19 cellular contexts compared by ENCODE assay signal in genomic region chr20:35680464-35681183, GRCh38. TPM values are rescaled to one million over a fixed set of nuclear protein-coding genes. Genes with fewer than 3 reads are reported as not detected.
DNase-seq lines count a peak whose midpoint lies in the region; ATAC-seq and TF ChIP-seq lines count a peak whose summit lies in the region.
"Had no signal": no experiment of that assay in that cellular context is flagged by ENCODE, and none has a peak within 500 bp of the region (broad histone marks: within the 10 kb centered on the region; RNA-seq: fewer than 3 reads in every experiment).

No MANE protein-coding gene starts in this region.

- H3K27ac Mint-ChIP-seq in activated B cell treated with CpG ODN at 0.5 μM for 24 hours, result peak overlapping the region; percentile 57
- H3K27ac Mint-ChIP-seq in activated T-helper 1 cell treated with anti-CD3 and anti-CD28 coated beads, Interleukin-12 subunit alpha, Interleukin-12 subunit beta, Interleukin-2, Interleukin-4 antibody, amounts not matched to agents 30 ng/mL and 10 ng/mL and 1 ng/mL, durations not matched to agents 14 hours and 24 hours and 36 hours, result no peak overlapping the region

- H3K27me3 Mint-ChIP-seq in activated B cell treated with CpG ODN at 0.5 μM for 24 hours, result no peaks in the 10 kb centered on the region
- H3K27me3 Mint-ChIP-seq in activated T-helper 1 cell treated with anti-CD3 and anti-CD28 coated beads, Interleukin-12 subunit alpha, Interleukin-12 subunit beta, Interleukin-2, Interleukin-4 antibody, amounts not matched to agents 30 ng/mL and 10 ng/mL and 1 ng/mL, durations not matched to agents 14 hours and 24 hours and 36 hours (ENCODE audit: insufficient read depth), result no peaks in the 10 kb centered on the region

- peaks cover 0 to 3% of the 10 kb centered on the region in 2 donors for H3K36me3 ChIP-seq in stomach smooth muscle (ENCODE audit: control insufficient read depth in 2 of 2, insufficient read depth in 2 of 2, low read length in 2 of 2)
- H3K36me3 ChIP-seq: breast epithelium had no signal

- H3K9me3 Mint-ChIP-seq in activated B cell treated with CpG ODN at 0.5 μM for 24 hours, result no peaks in the 10 kb centered on the region
- H3K9me3 Mint-ChIP-seq in activated T-helper 1 cell treated with anti-CD3 and anti-CD28 coated beads, Interleukin-12 subunit alpha, Interleukin-12 subunit beta, Interleukin-2, Interleukin-4 antibody, amounts not matched to agents 30 ng/mL and 10 ng/mL and 1 ng/mL, durations not matched to agents 14 hours and 24 hours and 36 hours, result no peaks in the 10 kb centered on the region

- CTCF ChIA-PET in activated B cell treated with CpG ODN at 0.5 μM for 24 hours (lab: Charles Lee), result no interaction called here

- intact Hi-C loops in activated B cell treated with CpG ODN at 0.5 μM for 24 hours (cut with micrococcal nuclease), result no loop called here
- intact Hi-C loops in activated T-helper 1 cell treated with anti-CD3 and anti-CD28 coated beads, Interleukin-12 subunit alpha, Interleukin-12 subunit beta, Interleukin-2, Interleukin-4 antibody, amounts not matched to agents 30 ng/mL and 10 ng/mL and 1 ng/mL, durations not matched to agents 14 hours and 24 hours and 36 hours (cut with micrococcal nuclease), result no loop called here

- peaks cover 14% of the 10 kb centered on the region for H3K4me1 Mint-ChIP-seq in activated B cell treated with CpG ODN at 0.5 μM for 24 hours
- no peaks in the 10 kb centered on the region for H3K4me1 Mint-ChIP-seq in activated T-helper 1 cell treated with anti-CD3 and anti-CD28 coated beads, Interleukin-12 subunit alpha, Interleukin-12 subunit beta, Interleukin-2, Interleukin-4 antibody, amounts not matched to agents 30 ng/mL and 10 ng/mL and 1 ng/mL, durations not matched to agents 14 hours and 24 hours and 36 hours (ENCODE audit: low read depth)

- H3K36me3 Mint-ChIP-seq in activated B cell treated with CpG ODN at 0.5 μM for 24 hours (ENCODE audit: low read depth), result peaks cover 25% of the 10 kb centered on the region
- peaks cover 8% of the 10 kb centered on the region for H3K36me3 Mint-ChIP-seq in activated T-helper 1 cell treated with anti-CD3 and anti-CD28 coated beads, Interleukin-12 subunit alpha, Interleukin-12 subunit beta, Interleukin-2, Interleukin-4 antibody, amounts not matched to agents 30 ng/mL and 10 ng/mL and 1 ng/mL, durations not matched to agents 14 hours and 24 hours and 36 hours (ENCODE audit: low read depth)

- peak overlapping the region; percentile 50 for H3K27ac ChIP-seq in stomach smooth muscle (ENCODE audit: low read length)
- H3K27ac ChIP-seq: breast epithelium, gastrocnemius medialis, thyroid gland had no signal

- ATAC-seq in activated B cell treated with CpG ODN at 0.5 μM for 24 hours (ENCODE audit: low read depth), result peak; percentile 78
- no peak for ATAC-seq in GM21360 (IDR thresholded peaks at IDR 0.05; ENCODE audit: unreplicated experiment)
- ATAC-seq: gastrocnemius medialis had no signal

- no peak overlapping the region for H3K9ac ChIP-seq in stomach smooth muscle (ENCODE audit: low read length in 2 of 2)

- H3K9me3 ChIP-seq in stomach smooth muscle (ENCODE audit: control insufficient read depth in 2 of 2, low read length in 2 of 2), result no peaks in the 10 kb centered on the region
- H3K9me3 ChIP-seq: breast epithelium, gastrocnemius medialis, thyroid gland had no signal

- H3K4me3 ChIP-seq in stomach smooth muscle (ENCODE audit: low read length in 2 of 2), result no peak overlapping the region
- H3K4me3 ChIP-seq: breast epithelium, gastrocnemius medialis, thyroid gland had no signal

- peak; percentile 58 for DNase-seq in SKM-1 treated with dmso at 0.1 percent for 144 hours (lab: John Stamatoyannopoulos, UW; ENCODE audit: unreplicated experiment)
- DNase-seq in SKM-1 (lab: John Stamatoyannopoulos, UW; ENCODE audit: unreplicated experiment), result no peak
- peak; percentile 44 to 61 for DNase-seq in NOMO-1 (lab: John Stamatoyannopoulos, UW; ENCODE audit: unreplicated experiment in 2 of 2)
- DNase-seq in activated B cell treated with CpG ODN at 0.5 μM for 24 hours, result no peak
- no peak for DNase-seq in activated T-helper 1 cell treated with anti-CD3 and anti-CD28 coated beads, Interleukin-12 subunit alpha, Interleukin-12 subunit beta, Interleukin-2, Interleukin-4 antibody, amounts not matched to agents 30 ng/mL and 10 ng/mL and 1 ng/mL, durations not matched to agents 14 hours and 24 hours and 36 hours (ENCODE audit: low spot score)
- DNase-seq in hepatic stellate cell (ENCODE audit: low spot score), result no peak
- DNase-seq: 8988T; C1 segment of cervical spinal cord; DMS153; erythroblast; gastrocnemius medialis; midbrain; NCI-H1105; NCI-H69; stimulated activated CD4-positive, alpha-beta T cell treated with anti-CD3 and anti-CD28 coated beads, Interleukin-12 subunit alpha, Interleukin-12 subunit beta, amount 100 ng/mL, for 4 hours; thyroid gland had no signal

- H3K4me1 ChIP-seq in stomach smooth muscle (ENCODE audit: control insufficient read depth, insufficient read depth, low read length), result peaks cover 4% of the 10 kb centered on the region
- H3K4me1 ChIP-seq: breast epithelium, gastrocnemius medialis, thyroid gland had no signal

- H3K27me3 ChIP-seq in stomach smooth muscle (ENCODE audit: control insufficient read depth in 1 of 2, insufficient read depth in 2 of 2, low read length in 2 of 2), result no peaks in the 10 kb centered on the region
- H3K27me3 ChIP-seq: breast epithelium, gastrocnemius medialis, thyroid gland had no signal

- TF ChIP-seq CTCF in activated B cell treated with CpG ODN at 0.5 μM for 24 hours (IDR thresholded peaks at IDR 0.05), result no peak

- POLR2A ChIA-PET in activated B cell treated with CpG ODN at 0.5 μM for 24 hours (lab: Charles Lee), result interaction anchor here (0.5 to 1.6 kb wide), 4 partner anchors 17 to 95 kb away, joined by 3 to 10 read pairs (median 5); partner anchors contain the start of gene RBM39

- H3K4me3 Mint-ChIP-seq in activated B cell treated with CpG ODN at 0.5 μM for 24 hours, result peak overlapping the region; percentile 2
- H3K4me3 Mint-ChIP-seq in activated T-helper 1 cell treated with anti-CD3 and anti-CD28 coated beads, Interleukin-12 subunit alpha, Interleukin-12 subunit beta, Interleukin-2, Interleukin-4 antibody, amounts not matched to agents 30 ng/mL and 10 ng/mL and 1 ng/mL, durations not matched to agents 14 hours and 24 hours and 36 hours, result no peak overlapping the region

RNA-seq across cellular contexts. Expression of gene CPNE1, which starts 15.9 kb away (rescaled TPM):
- total RNA-seq in activated B cell treated with CpG ODN at 0.5 μM for 24 hours, result 234 and 264 TPM in 2 replicates
- total RNA-seq in activated T-helper 1 cell treated with anti-CD3 and anti-CD28 coated beads, Interleukin-12 subunit alpha, Interleukin-12 subunit beta, Interleukin-2, Interleukin-4 antibody, amounts not matched to agents 30 ng/mL and 10 ng/mL and 1 ng/mL, durations not matched to agents 14 hours and 24 hours and 36 hours, result 304 and 308 TPM in 2 replicates

RNA-seq across cellular contexts. Expression of gene RBM12, which starts 15.9 kb away (rescaled TPM):
- 129 and 139 TPM in 2 replicates for total RNA-seq in activated B cell treated with CpG ODN at 0.5 μM for 24 hours
- 151 and 168 TPM in 2 replicates for total RNA-seq in activated T-helper 1 cell treated with anti-CD3 and anti-CD28 coated beads, Interleukin-12 subunit alpha, Interleukin-12 subunit beta, Interleukin-2, Interleukin-4 antibody, amounts not matched to agents 30 ng/mL and 10 ng/mL and 1 ng/mL, durations not matched to agents 14 hours and 24 hours and 36 hours

RNA-seq across cellular contexts. Expression of gene NFS1, which starts 18.5 kb away (rescaled TPM):
- total RNA-seq in activated B cell treated with CpG ODN at 0.5 μM for 24 hours, result 27.1 and 30.6 TPM in 2 replicates
- 35.7 and 36.2 TPM in 2 replicates for total RNA-seq in activated T-helper 1 cell treated with anti-CD3 and anti-CD28 coated beads, Interleukin-12 subunit alpha, Interleukin-12 subunit beta, Interleukin-2, Interleukin-4 antibody, amounts not matched to agents 30 ng/mL and 10 ng/mL and 1 ng/mL, durations not matched to agents 14 hours and 24 hours and 36 hours

RNA-seq across cellular contexts. Expression of gene ROMO1, which starts 18.6 kb away (rescaled TPM):
- 96.8 and 131 TPM in 2 replicates for total RNA-seq in activated B cell treated with CpG ODN at 0.5 μM for 24 hours
- 80.3 and 95.6 TPM in 2 replicates for total RNA-seq in activated T-helper 1 cell treated with anti-CD3 and anti-CD28 coated beads, Interleukin-12 subunit alpha, Interleukin-12 subunit beta, Interleukin-2, Interleukin-4 antibody, amounts not matched to agents 30 ng/mL and 10 ng/mL and 1 ng/mL, durations not matched to agents 14 hours and 24 hours and 36 hours

Comparison
In these comparisons a context has a peak if more than half of its experiments do, and no peak if none do; other contexts are left out.
1. DNase-seq: peak in SKM-1 treated with dmso at 0.1 percent for 144 hours (single experiment) and NOMO-1 (2 of 2); none in SKM-1 (single experiment), activated B cell treated with CpG ODN at 0.5 μM for 24 hours (single experiment), activated T-helper 1 cell treated with anti-CD3 and anti-CD28 coated beads, Interleukin-12 subunit alpha, Interleukin-12 subunit beta, Interleukin-2, Interleukin-4 antibody, amounts not matched to agents 30 ng/mL and 10 ng/mL and 1 ng/mL, durations not matched to agents 14 hours and 24 hours and 36 hours (single experiment) and hepatic stellate cell (single experiment).